Comparison of ENCODE assay signal across 8 cellular contexts in genomic region chr20:38926142-38926933, GRCh38. TPM values are rescaled to one million over a fixed set of nuclear protein-coding genes. Genes with fewer than 3 reads are reported as not detected.
DNase-seq lines count a peak whose midpoint lies in the region; ATAC-seq and TF ChIP-seq lines count a peak whose summit lies in the region.

Gene FAM83D, plus strand, starts transcription at chr20:38926417. Its CDS starts 26 bp downstream, at chr20:38926443.

- TF ChIP-seq POLR2A in prostate gland (IDR thresholded peaks at IDR 0.05), result peak; percentile 87

- TF ChIP-seq CTCF in left ventricle myocardium inferior (IDR thresholded peaks at IDR 0.05; ENCODE audit: borderline replicate concordance) (peak; percentile 7), prostate gland (IDR thresholded peaks at IDR 0.05) (peak in 2 of 4 experiments; percentile 1 to 92)

- H3K4me3 ChIP-seq in left ventricle myocardium inferior, result peak within 1 kb of the TSS; percentile 71
- H3K4me3 ChIP-seq in prostate gland, result peak within 1 kb of the TSS; percentile 48 to 49
- peak within 1 kb of the TSS; percentile 48 for H3K4me3 ChIP-seq in urinary bladder (ENCODE audit: low read depth, low read length)

- DNase-seq in NCI-H1694 (lab: John Stamatoyannopoulos, UW) (peak; percentile 96), amniotic epithelial cell (ENCODE audit: low read depth) (peak; percentile 96), left ventricle myocardium inferior (peak; percentile 93), prostate gland (ENCODE audit: low spot score) (peak; percentile 89)

- WGBS in prostate gland, result under 1% methylated on average over 50 of the region's 95 CpGs
- WGBS in urinary bladder, result under 1% methylated on average over 95 of the region's 95 CpGs

- H3K36me3 ChIP-seq in left ventricle myocardium inferior, result no peaks in the 10 kb centered on the region
- H3K36me3 ChIP-seq in prostate gland, result no peaks in the 10 kb centered on the region
- H3K36me3 ChIP-seq in urinary bladder (ENCODE audit: insufficient read depth), result no peaks in the 10 kb centered on the region

- H3K4me1 ChIP-seq in left ventricle myocardium inferior, result peaks cover 22% of the 10 kb centered on the region
- H3K4me1 ChIP-seq in prostate gland (replicated peaks), result peaks cover 8% of the 10 kb centered on the region
- no peaks in the 10 kb centered on the region for H3K4me1 ChIP-seq in urinary bladder (ENCODE audit: insufficient read depth)

- intact Hi-C loops in T-helper 1 cell treated with Interleukin-12 subunit alpha and Interleukin-12 subunit beta and Interleukin-4 antibody, amounts not matched to agents 30 ng/mL and 1 ng/mL, for 36 hours (cut with micrococcal nuclease), result loop anchor here (1.0 kb wide), 7 partner anchors 36 to 480 kb away; partner anchors contain the start of genes ACTR5, DHX35 and PPP1R16B
- intact Hi-C loops in left ventricle myocardium inferior (cut with micrococcal nuclease), result loop anchor here (10.0 kb wide), 1 partner anchor 118 kb away; no protein-coding TSS in a partner anchor
- intact Hi-C loops in prostate gland (cut with DNase I), result loop anchor here (2.0 to 5.0 kb wide), 2 partner anchors 36 to 120 kb away; partner anchors contain the start of gene DHX35

- H3K27ac ChIP-seq in left ventricle myocardium inferior (replicated peaks), result peak within 1 kb of the TSS; percentile 9
- no peak within 1 kb of the TSS for H3K27ac ChIP-seq in prostate gland
- no peak within 1 kb of the TSS for H3K27ac ChIP-seq in urinary bladder (ENCODE audit: low read depth)

- H3K27me3 ChIP-seq in left ventricle myocardium inferior (ENCODE audit: low read depth) (peaks cover under 1% of the 10 kb centered on the region), prostate gland (replicated peaks; ENCODE audit: insufficient read depth) (no peaks in the 10 kb centered on the region)

- H3K9me3 ChIP-seq in left ventricle myocardium inferior (replicated peaks) (no peaks in the 10 kb centered on the region), prostate gland (no peaks in the 10 kb centered on the region)

- peak; percentile 95 for ATAC-seq in GM18498 (IDR thresholded peaks at IDR 0.05; ENCODE audit: unreplicated experiment)
- peak; percentile 92 for ATAC-seq in HG02885 (IDR thresholded peaks at IDR 0.05; ENCODE audit: poor library complexity, unreplicated experiment)

RNA-seq across cellular contexts. Expression of gene FAM83D, which starts in this region (rescaled TPM):
- 13.1 and 14.1 TPM in 2 replicates for total RNA-seq in T-helper 1 cell treated with Interleukin-12 subunit alpha and Interleukin-12 subunit beta and Interleukin-4 antibody, amounts not matched to agents 30 ng/mL and 1 ng/mL, for 36 hours
- total RNA-seq in left ventricle myocardium inferior, result 0.77 TPM
- total RNA-seq in prostate gland, result 10 to 100 TPM; 10.2 to 12.6 TPM
- total RNA-seq in urinary bladder, result 11.4 TPM
- 27.1 TPM for polyA plus RNA-seq in urinary bladder

Comparison
In these comparisons a context has a peak if more than half of its experiments do, and no peak if none do; other contexts are left out.
1. Peak in DNase-seq, H3K4me3 ChIP-seq and H3K27ac ChIP-seq in left ventricle myocardium inferior; RNA of the gene not detected or under 1 TPM.